Comparison of ENCODE assay signal across 1 cellular context in the genomic region with DNA sequence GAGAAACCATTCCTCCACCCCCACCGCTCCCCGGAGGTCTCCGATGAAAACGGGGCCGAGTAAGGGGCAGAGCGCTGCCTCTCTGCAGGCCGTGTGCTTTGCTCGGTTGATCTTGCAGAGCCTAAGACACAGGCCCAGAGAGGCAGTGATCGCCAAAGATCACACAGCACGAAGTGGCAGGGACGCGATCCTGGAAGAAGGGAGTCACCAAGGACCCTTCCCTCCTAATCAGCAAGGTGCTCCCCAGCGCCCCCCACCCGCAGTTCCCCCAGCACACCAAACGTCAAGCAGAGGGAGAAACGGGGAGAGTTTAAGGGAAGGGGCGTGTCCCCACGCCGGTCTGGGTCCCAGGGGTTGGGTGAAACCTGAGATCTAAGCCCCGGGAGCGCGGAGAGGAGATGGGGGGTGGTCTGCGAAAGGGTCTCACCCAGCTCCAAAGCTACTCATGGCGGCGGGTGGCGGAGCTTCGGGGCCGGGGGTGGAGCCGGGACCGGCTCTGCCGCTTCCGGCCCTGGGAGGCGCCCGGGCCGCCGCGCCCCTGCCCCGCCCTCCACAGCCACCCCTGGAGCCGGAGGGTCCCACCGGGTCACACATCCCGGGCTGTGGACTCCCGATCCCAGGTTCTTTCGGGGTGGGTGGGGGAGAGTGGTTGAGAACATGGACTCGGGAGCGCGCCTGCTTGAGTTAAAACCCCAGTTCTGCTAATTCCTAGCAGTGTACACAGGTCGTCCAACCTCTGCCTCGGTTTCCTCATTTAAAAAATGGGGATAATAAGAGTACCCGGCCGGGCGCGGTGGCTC.
A peak's percentile ranks its signal among the peaks of the same experiment; 100 is the strongest.
TF ChIP-seq lines count a peak whose summit lies in the region.

A gene with protein sequence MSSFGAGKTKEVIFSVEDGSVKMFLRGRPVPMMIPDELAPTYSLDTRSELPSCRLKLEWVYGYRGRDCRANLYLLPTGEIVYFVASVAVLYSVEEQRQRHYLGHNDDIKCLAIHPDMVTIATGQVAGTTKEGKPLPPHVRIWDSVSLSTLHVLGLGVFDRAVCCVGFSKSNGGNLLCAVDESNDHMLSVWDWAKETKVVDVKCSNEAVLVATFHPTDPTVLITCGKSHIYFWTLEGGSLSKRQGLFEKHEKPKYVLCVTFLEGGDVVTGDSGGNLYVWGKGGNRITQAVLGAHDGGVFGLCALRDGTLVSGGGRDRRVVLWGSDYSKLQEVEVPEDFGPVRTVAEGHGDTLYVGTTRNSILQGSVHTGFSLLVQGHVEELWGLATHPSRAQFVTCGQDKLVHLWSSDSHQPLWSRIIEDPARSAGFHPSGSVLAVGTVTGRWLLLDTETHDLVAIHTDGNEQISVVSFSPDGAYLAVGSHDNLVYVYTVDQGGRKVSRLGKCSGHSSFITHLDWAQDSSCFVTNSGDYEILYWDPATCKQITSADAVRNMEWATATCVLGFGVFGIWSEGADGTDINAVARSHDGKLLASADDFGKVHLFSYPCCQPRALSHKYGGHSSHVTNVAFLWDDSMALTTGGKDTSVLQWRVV (minus strand): TSS at position 468 of the 800 bp plus-strand sequence. CDS start 21 bp downstream, at position 447.

TF ChIP-seq in K562, 482 proteins besides CTCF, POLR2A, EP300 and RAD21 (continued from another document and continues in another):
- TF ChIP-seq ZNF311 (CRISPR knock-in tag; IDR thresholded peaks at IDR 0.05), result no peak
- TF ChIP-seq DPF2 (IDR thresholded peaks at IDR 0.05), result no peak; the same call in 1 of the 2 replicates
- peak; percentile 46; the same call in 1 of the 2 replicates for TF ChIP-seq SP1 (CRISPR knock-in tag; IDR thresholded peaks at IDR 0.05)
- no peak for TF ChIP-seq ZNF23 (CRISPR knock-in tag; IDR thresholded peaks at IDR 0.05)
- TF ChIP-seq C11orf30 (IDR thresholded peaks at IDR 0.05; ENCODE audit: low read depth), result no peak
- no peak for TF ChIP-seq ZFP1 (CRISPR knock-in tag; IDR thresholded peaks at IDR 0.05)
- no peak for TF ChIP-seq ELF4 (CRISPR knock-in tag; IDR thresholded peaks at IDR 0.05)
- TF ChIP-seq NCOR1 (IDR thresholded peaks at IDR 0.05), result no peak
- TF ChIP-seq PCBP1 (IDR thresholded peaks at IDR 0.05; ENCODE audit: low read depth, low read length, poor library complexity, severe bottlenecking), result no peak
- TF ChIP-seq POLR2H (tag; IDR thresholded peaks at IDR 0.05; ENCODE audit: low read depth), result no peak
- TF ChIP-seq, protein P1, sequence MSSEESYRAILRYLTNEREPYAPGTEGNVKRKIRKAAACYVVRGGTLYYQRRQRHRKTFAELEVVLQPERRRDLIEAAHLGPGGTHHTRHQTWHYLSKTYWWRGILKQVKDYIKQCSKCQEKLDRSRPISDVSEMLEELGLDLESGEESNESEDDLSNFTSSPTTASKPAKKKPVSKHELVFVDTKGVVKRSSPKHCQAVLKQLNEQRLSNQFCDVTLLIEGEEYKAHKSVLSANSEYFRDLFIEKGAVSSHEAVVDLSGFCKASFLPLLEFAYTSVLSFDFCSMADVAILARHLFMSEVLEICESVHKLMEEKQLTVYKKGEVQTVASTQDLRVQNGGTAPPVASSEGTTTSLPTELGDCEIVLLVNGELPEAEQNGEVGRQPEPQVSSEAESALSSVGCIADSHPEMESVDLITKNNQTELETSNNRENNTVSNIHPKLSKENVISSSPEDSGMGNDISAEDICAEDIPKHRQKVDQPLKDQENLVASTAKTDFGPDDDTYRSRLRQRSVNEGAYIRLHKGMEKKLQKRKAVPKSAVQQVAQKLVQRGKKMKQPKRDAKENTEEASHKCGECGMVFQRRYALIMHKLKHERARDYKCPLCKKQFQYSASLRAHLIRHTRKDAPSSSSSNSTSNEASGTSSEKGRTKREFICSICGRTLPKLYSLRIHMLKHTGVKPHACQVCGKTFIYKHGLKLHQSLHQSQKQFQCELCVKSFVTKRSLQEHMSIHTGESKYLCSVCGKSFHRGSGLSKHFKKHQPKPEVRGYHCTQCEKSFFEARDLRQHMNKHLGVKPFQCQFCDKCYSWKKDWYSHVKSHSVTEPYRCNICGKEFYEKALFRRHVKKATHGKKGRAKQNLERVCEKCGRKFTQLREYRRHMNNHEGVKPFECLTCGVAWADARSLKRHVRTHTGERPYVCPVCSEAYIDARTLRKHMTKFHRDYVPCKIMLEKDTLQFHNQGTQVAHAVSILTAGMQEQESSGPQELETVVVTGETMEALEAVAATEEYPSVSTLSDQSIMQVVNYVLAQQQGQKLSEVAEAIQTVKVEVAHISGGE (CRISPR knock-in tag; IDR thresholded peaks at IDR 0.05), result peak in 1 of 3 experiments; percentile 48; a peak in 1 of 6 replicates
- TF ChIP-seq MEF2D (tag; conservative IDR thresholded peaks at IDR 0.05; ENCODE audit: low read depth), result no peak
- no peak for TF ChIP-seq POLR2AphosphoS5 (IDR thresholded peaks at IDR 0.05; ENCODE audit: control insufficient read depth, insufficient read depth, low read depth, low read length)
- TF ChIP-seq, protein P2, sequence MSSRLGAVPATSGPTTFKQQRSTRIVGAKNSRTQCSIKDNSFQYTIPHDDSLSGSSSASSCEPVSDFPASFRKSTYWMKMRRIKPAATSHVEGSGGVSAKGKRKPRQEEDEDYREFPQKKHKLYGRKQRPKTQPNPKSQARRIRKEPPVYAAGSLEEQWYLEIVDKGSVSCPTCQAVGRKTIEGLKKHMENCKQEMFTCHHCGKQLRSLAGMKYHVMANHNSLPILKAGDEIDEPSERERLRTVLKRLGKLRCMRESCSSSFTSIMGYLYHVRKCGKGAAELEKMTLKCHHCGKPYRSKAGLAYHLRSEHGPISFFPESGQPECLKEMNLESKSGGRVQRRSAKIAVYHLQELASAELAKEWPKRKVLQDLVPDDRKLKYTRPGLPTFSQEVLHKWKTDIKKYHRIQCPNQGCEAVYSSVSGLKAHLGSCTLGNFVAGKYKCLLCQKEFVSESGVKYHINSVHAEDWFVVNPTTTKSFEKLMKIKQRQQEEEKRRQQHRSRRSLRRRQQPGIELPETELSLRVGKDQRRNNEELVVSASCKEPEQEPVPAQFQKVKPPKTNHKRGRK (tag; IDR thresholded peaks at IDR 0.05), result no peak
- peak; percentile 56 to 59; a peak in 2 of 4 replicates for TF ChIP-seq MAZ (CRISPR knock-in tag; conservative IDR thresholded peaks at IDR 0.05 in 1 of 2, IDR thresholded peaks at IDR 0.05 in 1 of 2)
- TF ChIP-seq, protein P3, sequence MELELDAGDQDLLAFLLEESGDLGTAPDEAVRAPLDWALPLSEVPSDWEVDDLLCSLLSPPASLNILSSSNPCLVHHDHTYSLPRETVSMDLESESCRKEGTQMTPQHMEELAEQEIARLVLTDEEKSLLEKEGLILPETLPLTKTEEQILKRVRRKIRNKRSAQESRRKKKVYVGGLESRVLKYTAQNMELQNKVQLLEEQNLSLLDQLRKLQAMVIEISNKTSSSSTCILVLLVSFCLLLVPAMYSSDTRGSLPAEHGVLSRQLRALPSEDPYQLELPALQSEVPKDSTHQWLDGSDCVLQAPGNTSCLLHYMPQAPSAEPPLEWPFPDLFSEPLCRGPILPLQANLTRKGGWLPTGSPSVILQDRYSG (tag; conservative IDR thresholded peaks at IDR 0.05; ENCODE audit: low read depth), result no peak
- no peak for TF ChIP-seq ZSCAN29 (IDR thresholded peaks at IDR 0.05)
- no peak for TF ChIP-seq KLF1 (tag; IDR thresholded peaks at IDR 0.05)
- TF ChIP-seq SMARCC2 (IDR thresholded peaks at IDR 0.05; ENCODE audit: low read depth), result no peak
- TF ChIP-seq, protein P4, sequence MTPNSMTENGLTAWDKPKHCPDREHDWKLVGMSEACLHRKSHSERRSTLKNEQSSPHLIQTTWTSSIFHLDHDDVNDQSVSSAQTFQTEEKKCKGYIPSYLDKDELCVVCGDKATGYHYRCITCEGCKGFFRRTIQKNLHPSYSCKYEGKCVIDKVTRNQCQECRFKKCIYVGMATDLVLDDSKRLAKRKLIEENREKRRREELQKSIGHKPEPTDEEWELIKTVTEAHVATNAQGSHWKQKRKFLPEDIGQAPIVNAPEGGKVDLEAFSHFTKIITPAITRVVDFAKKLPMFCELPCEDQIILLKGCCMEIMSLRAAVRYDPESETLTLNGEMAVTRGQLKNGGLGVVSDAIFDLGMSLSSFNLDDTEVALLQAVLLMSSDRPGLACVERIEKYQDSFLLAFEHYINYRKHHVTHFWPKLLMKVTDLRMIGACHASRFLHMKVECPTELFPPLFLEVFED (CRISPR knock-in tag; conservative IDR thresholded peaks at IDR 0.05), result no peak
- TF ChIP-seq, protein P5, sequence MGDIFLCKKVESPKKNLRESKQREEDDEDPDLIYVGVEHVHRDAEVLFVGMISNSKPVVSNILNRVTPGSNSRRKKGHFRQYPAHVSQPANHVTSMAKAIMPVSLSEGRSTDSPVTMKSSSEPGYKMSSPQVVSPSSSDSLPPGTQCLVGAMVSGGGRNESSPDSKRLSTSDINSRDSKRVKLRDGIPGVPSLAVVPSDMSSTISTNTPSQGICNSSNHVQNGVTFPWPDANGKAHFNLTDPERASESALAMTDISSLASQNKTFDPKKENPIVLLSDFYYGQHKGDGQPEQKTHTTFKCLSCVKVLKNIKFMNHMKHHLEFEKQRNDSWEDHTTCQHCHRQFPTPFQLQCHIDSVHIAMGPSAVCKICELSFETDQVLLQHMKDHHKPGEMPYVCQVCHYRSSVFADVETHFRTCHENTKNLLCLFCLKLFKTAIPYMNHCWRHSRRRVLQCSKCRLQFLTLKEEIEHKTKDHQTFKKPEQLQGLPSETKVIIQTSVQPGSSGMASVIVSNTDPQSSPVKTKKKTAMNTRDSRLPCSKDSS (IDR thresholded peaks at IDR 0.05; ENCODE audit: low read depth, partially characterized antibody), result no peak
- no peak for TF ChIP-seq PYGO2 (tag; IDR thresholded peaks at IDR 0.05)
- no peak for TF ChIP-seq NFIX (CRISPR knock-in tag; IDR thresholded peaks at IDR 0.05; ENCODE audit: low read depth)
- TF ChIP-seq ZFX (CRISPR knock-in tag; IDR thresholded peaks at IDR 0.05), result peak; percentile 41; the same call in 1 of the 2 replicates
- no peak for TF ChIP-seq MCM7 (IDR thresholded peaks at IDR 0.05)
- TF ChIP-seq ZBTB1 (CRISPR knock-in tag; IDR thresholded peaks at IDR 0.05; ENCODE audit: borderline replicate concordance, low read depth), result no peak
- no peak for TF ChIP-seq ZNF134 (CRISPR knock-in tag; conservative IDR thresholded peaks at IDR 0.05)
- TF ChIP-seq, protein P6, sequence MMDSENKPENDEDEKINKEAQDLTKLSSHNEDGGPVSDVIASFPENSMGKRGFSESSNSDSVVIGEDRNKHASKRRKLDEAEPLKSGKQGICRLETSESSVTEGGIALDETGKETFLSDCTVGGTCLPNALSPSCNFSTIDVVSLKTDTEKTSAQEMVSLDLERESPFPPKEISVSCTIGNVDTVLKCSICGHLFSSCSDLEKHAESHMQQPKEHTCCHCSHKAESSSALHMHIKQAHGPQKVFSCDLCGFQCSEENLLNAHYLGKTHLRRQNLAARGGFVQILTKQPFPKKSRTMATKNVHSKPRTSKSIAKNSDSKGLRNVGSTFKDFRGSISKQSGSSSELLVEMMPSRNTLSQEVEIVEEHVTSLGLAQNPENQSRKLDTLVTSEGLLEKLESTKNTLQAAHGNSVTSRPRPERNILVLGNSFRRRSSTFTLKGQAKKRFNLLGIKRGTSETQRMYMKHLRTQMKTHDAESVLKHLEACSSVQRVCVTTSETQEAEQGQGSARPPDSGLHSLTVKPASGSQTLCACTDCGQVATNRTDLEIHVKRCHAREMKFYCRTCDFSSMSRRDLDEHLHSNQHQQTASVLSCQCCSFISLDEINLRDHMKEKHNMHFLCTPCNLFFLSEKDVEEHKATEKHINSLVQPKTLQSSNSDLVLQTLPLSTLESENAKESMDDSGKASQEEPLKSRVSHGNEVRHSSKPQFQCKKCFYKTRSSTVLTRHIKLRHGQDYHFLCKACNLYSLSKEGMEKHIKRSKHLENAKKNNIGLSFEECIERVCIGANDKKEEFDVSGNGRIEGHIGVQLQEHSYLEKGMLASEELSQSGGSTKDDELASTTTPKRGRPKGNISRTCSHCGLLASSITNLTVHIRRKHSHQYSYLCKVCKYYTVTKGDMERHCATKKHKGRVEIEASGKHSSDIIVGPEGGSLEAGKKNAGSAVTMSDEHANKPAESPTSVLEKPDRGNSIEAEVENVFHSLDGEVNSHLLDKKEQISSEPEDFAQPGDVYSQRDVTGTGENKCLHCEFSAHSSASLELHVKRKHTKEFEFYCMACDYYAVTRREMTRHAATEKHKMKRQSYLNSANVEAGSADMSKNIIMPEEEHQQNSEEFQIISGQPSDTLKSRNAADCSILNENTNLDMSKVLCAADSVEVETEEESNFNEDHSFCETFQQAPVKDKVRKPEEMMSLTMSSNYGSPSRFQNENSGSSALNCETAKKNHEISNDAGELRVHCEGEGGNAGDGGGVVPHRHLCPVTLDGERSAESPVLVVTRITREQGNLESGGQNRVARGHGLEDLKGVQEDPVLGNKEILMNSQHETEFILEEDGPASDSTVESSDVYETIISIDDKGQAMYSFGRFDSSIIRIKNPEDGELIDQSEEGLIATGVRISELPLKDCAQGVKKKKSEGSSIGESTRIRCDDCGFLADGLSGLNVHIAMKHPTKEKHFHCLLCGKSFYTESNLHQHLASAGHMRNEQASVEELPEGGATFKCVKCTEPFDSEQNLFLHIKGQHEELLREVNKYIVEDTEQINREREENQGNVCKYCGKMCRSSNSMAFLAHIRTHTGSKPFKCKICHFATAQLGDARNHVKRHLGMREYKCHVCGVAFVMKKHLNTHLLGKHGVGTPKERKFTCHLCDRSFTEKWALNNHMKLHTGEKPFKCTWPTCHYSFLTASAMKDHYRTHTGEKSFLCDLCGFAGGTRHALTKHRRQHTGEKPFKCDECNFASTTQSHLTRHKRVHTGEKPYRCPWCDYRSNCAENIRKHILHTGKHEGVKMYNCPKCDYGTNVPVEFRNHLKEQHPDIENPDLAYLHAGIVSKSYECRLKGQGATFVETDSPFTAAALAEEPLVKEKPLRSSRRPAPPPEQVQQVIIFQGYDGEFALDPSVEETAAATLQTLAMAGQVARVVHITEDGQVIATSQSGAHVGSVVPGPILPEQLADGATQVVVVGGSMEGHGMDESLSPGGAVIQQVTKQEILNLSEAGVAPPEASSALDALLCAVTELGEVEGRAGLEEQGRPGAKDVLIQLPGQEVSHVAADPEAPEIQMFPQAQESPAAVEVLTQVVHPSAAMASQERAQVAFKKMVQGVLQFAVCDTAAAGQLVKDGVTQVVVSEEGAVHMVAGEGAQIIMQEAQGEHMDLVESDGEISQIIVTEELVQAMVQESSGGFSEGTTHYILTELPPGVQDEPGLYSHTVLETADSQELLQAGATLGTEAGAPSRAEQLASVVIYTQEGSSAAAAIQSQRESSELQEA (IDR thresholded peaks at IDR 0.05; ENCODE audit: low read depth), result no peak
- no peak for TF ChIP-seq MECOM (CRISPR knock-in tag; IDR thresholded peaks at IDR 0.05)
- TF ChIP-seq BDP1 (IDR thresholded peaks at IDR 0.05; ENCODE audit: insufficient read depth, insufficient read length), result no peak
- no peak for TF ChIP-seq GTF2E2 (tag; IDR thresholded peaks at IDR 0.05)
- no peak for TF ChIP-seq CHD4 (IDR thresholded peaks at IDR 0.05; ENCODE audit: insufficient read depth, insufficient replicate concordance, low read depth, low read length, poor library complexity, severe bottlenecking)
- TF ChIP-seq, protein P7, sequence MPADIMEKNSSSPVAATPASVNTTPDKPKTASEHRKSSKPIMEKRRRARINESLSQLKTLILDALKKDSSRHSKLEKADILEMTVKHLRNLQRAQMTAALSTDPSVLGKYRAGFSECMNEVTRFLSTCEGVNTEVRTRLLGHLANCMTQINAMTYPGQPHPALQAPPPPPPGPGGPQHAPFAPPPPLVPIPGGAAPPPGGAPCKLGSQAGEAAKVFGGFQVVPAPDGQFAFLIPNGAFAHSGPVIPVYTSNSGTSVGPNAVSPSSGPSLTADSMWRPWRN (IDR thresholded peaks at IDR 0.05; ENCODE audit: low read depth), result no peak
- no peak for TF ChIP-seq HLTF (IDR thresholded peaks at IDR 0.05)
- TF ChIP-seq, protein P8, sequence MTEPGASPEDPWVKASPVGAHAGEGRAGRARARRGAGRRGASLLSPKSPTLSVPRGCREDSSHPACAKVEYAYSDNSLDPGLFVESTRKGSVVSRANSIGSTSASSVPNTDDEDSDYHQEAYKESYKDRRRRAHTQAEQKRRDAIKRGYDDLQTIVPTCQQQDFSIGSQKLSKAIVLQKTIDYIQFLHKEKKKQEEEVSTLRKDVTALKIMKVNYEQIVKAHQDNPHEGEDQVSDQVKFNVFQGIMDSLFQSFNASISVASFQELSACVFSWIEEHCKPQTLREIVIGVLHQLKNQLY (CRISPR knock-in tag; conservative IDR thresholded peaks at IDR 0.05), result no peak
- TF ChIP-seq SREBF2 (CRISPR knock-in tag; IDR thresholded peaks at IDR 0.05), result no peak
- no peak for TF ChIP-seq BACH1 (tag; IDR thresholded peaks at IDR 0.05)
